ENCODE assay signal across 25 cellular contexts in the genomic region with DNA sequence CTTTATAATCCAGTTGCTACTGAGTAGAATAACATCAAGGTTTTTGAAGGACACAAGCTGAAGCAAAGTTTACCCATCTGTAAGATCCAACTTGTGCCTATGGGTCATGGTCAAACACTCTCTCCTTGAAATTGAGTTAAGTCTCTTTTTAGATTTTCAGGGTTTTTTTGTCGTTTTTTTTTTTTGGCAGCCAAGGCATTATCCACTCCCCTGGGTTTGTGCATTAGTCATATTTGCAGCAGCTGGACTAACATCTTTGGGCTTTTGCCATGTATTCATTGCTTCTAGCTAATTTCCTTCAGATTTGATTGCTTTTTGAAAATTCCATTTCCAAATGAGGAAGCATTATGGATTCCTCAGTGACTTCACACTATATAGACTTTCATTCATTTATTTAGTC.
"Had no signal": no experiment of that assay in that cellular context is flagged by ENCODE, and none has a peak within 500 bp of the region (broad histone marks: within the 10 kb centered on the region; RNA-seq: fewer than 3 reads in every experiment).

No MANE protein-coding gene starts in this region.

- H3K9me3 ChIP-seq: lower lobe of right lung, ovary, right atrium auricular region, uterus had no signal

- H3K27ac Mint-ChIP-seq: naive thymus-derived CD8-positive, alpha-beta T cell; nephron; progenitor cell of endocrine pancreas; stimulated activated memory B cell treated with anti-CD40 and anti-IgM and Interleukin-4, amounts not matched to agents 10 μg/mL and 1 μg/mL and 100 μg/mL, for 72 hours; type B pancreatic cell had no signal

- DNase-seq: islet precursor cell; lower lobe of right lung; mammary epithelial cell; mesenchymal stem cell; naive thymus-derived CD8-positive, alpha-beta T cell; nucleus accumbens; ovary; sigmoid colon; small intestine; spleen; stimulated activated CD4-positive, alpha-beta T cell treated with anti-CD3 and anti-CD28 coated beads, Interleukin-2, amount 100 ng/mL, for 48 hours; stimulated activated CD4-positive, alpha-beta T cell treated with anti-CD3 and anti-CD28 coated beads, Interleukin-4, amount 100 ng/mL, for 4 hours; stimulated activated CD8-positive, alpha-beta memory T cell treated with anti-CD3 and anti-CD28 coated beads, Interleukin-4, amount 100 ng/mL, for 48 hours; stimulated activated naive CD4-positive, alpha-beta T cell treated with Interleukin-2 at 50 U/mL for 16 hours; stimulated activated naive CD8-positive, alpha-beta T cell treated with anti-CD3 and anti-CD28 coated beads, Interleukin-15, amount 100 ng/mL, for 72 hours; substantia nigra; uterus had no signal

- H2AFZ ChIP-seq: hepatocyte had no signal

- H3K27me3 ChIP-seq: hepatocyte, ovary, right atrium auricular region, sigmoid colon, spleen, tibial nerve, uterus had no signal

- H3K4me2 ChIP-seq: hepatocyte had no signal

- H3K27ac ChIP-seq: hepatocyte, lower lobe of right lung, ovary, right atrium auricular region, sigmoid colon, spleen, tibial nerve, uterus had no signal

- ATAC-seq: lower lobe of right lung; naive thymus-derived CD8-positive, alpha-beta T cell; stimulated activated memory B cell treated with anti-CD40 and anti-IgM and Interleukin-4, amounts not matched to agents 10 μg/mL and 1 μg/mL and 100 μg/mL, for 72 hours; stimulated activated naive CD8-positive, alpha-beta T cell treated with anti-CD3 and anti-CD28 coated beads, Interleukin-15, amount 100 ng/mL, for 72 hours had no signal

- H3K27me3 Mint-ChIP-seq: stimulated activated memory B cell treated with anti-CD40 and anti-IgM and Interleukin-4, amounts not matched to agents 10 μg/mL and 1 μg/mL and 100 μg/mL, for 72 hours; stimulated activated naive CD8-positive, alpha-beta T cell treated with anti-CD3 and anti-CD28 coated beads, Interleukin-15, amount 100 ng/mL, for 72 hours had no signal

- H3K36me3 ChIP-seq: lower lobe of right lung, ovary, right atrium auricular region, sigmoid colon, spleen, tibial nerve, uterus had no signal

- H3K36me3 Mint-ChIP-seq: naive thymus-derived CD8-positive, alpha-beta T cell; stimulated activated memory B cell treated with anti-CD40 and anti-IgM and Interleukin-4, amounts not matched to agents 10 μg/mL and 1 μg/mL and 100 μg/mL, for 72 hours; type B pancreatic cell had no signal

- H3K4me1 Mint-ChIP-seq: naive thymus-derived CD8-positive, alpha-beta T cell; nephron; neural crest cell; stimulated activated memory B cell treated with anti-CD40 and anti-IgM and Interleukin-4, amounts not matched to agents 10 μg/mL and 1 μg/mL and 100 μg/mL, for 72 hours; stimulated activated naive CD8-positive, alpha-beta T cell treated with anti-CD3 and anti-CD28 coated beads, Interleukin-15, amount 100 ng/mL, for 72 hours had no signal

- H3K79me2 ChIP-seq: hepatocyte had no signal

- H3K4me1 ChIP-seq: lower lobe of right lung, right atrium auricular region, sigmoid colon, spleen, tibial nerve, uterus had no signal

- H3K4me3 Mint-ChIP-seq: naive thymus-derived CD8-positive, alpha-beta T cell; nephron; neural crest cell; stimulated activated memory B cell treated with anti-CD40 and anti-IgM and Interleukin-4, amounts not matched to agents 10 μg/mL and 1 μg/mL and 100 μg/mL, for 72 hours; stimulated activated naive CD8-positive, alpha-beta T cell treated with anti-CD3 and anti-CD28 coated beads, Interleukin-15, amount 100 ng/mL, for 72 hours; type B pancreatic cell had no signal

- H3K4me3 ChIP-seq: hepatocyte, lower lobe of right lung, ovary, right atrium auricular region, sigmoid colon, spleen, tibial nerve, uterus had no signal
